ENCODE assay signal across 1 cellular context in genomic region chr12:6470375-6471163, GRCh38.
TF ChIP-seq lines count a peak whose summit lies in the region.

Gene VAMP1 (minus strand): TSS chr12:6470677. CDS start chr12:6470531, 146 bp downstream.

TF ChIP-seq in HEK293, 187 proteins besides CTCF, POLR2A, EP300 and RAD21 (continued from another document and continues in another):
- peak; percentile 89 for TF ChIP-seq INSM2 (tag by site-specific recombination; IDR thresholded peaks at IDR 0.05)
- TF ChIP-seq ZNF2 (tag by site-specific recombination; IDR thresholded peaks at IDR 0.05) = peak; percentile 88; the same call in 1 of the 2 replicates
- TF ChIP-seq ZFP37 (tag by site-specific recombination; IDR thresholded peaks at IDR 0.05) = peak; percentile 96; the same call in 1 of the 2 replicates
- TF ChIP-seq ZBTB49 (tag by site-specific recombination; IDR thresholded peaks at IDR 0.05; ENCODE audit: low read depth) = no peak
- TF ChIP-seq HIC1 (tag by site-specific recombination; IDR thresholded peaks at IDR 0.05) = peak; percentile 39
- TF ChIP-seq TSHZ1 (tag by site-specific recombination; IDR thresholded peaks at IDR 0.05; ENCODE audit: borderline replicate concordance) = no peak
- no peak; the same call in 1 of the 2 replicates for TF ChIP-seq OSR2 (tag by site-specific recombination; IDR thresholded peaks at IDR 0.05)
- peak; percentile 93 for TF ChIP-seq ZBTB26 (tag by site-specific recombination; optimal IDR thresholded peaks at IDR 0.05)
- TF ChIP-seq ZNF114 (tag by site-specific recombination; IDR thresholded peaks at IDR 0.05) = no peak
- peak; percentile 76; the same call in 1 of the 2 replicates for TF ChIP-seq KLF8 (tag by site-specific recombination; IDR thresholded peaks at IDR 0.05)
- peak; percentile 98 for TF ChIP-seq ZNF391 (tag by site-specific recombination; IDR thresholded peaks at IDR 0.05; ENCODE audit: borderline replicate concordance, low read depth)
- no peak; the same call in 1 of the 2 replicates for TF ChIP-seq ZNF747 (tag by site-specific recombination; IDR thresholded peaks at IDR 0.05)
- TF ChIP-seq ZNF324 (tag by site-specific recombination; IDR thresholded peaks at IDR 0.05) = peak; percentile 81; the same call in 1 of the 2 replicates
- TF ChIP-seq OVOL3 (tag by site-specific recombination; IDR thresholded peaks at IDR 0.05) = peak; percentile 97
- TF ChIP-seq ZNF292 (tag by site-specific recombination; IDR thresholded peaks at IDR 0.05; ENCODE audit: borderline replicate concordance, low read depth) = no peak
- no peak for TF ChIP-seq ZNF776 (tag by site-specific recombination; IDR thresholded peaks at IDR 0.05; ENCODE audit: borderline replicate concordance)
- peak; percentile 72 for TF ChIP-seq ZNF24 (tag by site-specific recombination; IDR thresholded peaks at IDR 0.05)
- no peak for TF ChIP-seq ZNF704 (tag by site-specific recombination; IDR thresholded peaks at IDR 0.05)
- TF ChIP-seq ZNF791 (tag by site-specific recombination; IDR thresholded peaks at IDR 0.05) = no peak
- TF ChIP-seq ZFP41 (tag by site-specific recombination; IDR thresholded peaks at IDR 0.05; ENCODE audit: borderline replicate concordance) = no peak
- no peak for TF ChIP-seq ZNF548 (tag by site-specific recombination; IDR thresholded peaks at IDR 0.05)
- peak; percentile 12; the same call in 1 of the 2 replicates for TF ChIP-seq PRDM2 (tag by site-specific recombination; IDR thresholded peaks at IDR 0.05; ENCODE audit: borderline replicate concordance)
- TF ChIP-seq ZNF148 (tag by site-specific recombination; IDR thresholded peaks at IDR 0.05; ENCODE audit: borderline replicate concordance) = no peak
- peak; percentile 76; the same call in 1 of the 2 replicates for TF ChIP-seq ZNF10 (tag by site-specific recombination; IDR thresholded peaks at IDR 0.05)
- TF ChIP-seq HOXD13 (CRISPR knock-in tag; IDR thresholded peaks at IDR 0.05; ENCODE audit: borderline replicate concordance) = no peak
- no peak for TF ChIP-seq ZFP3 (tag by site-specific recombination; IDR thresholded peaks at IDR 0.05; ENCODE audit: low read depth)
- TF ChIP-seq BCL11B (tag by site-specific recombination; IDR thresholded peaks at IDR 0.05; ENCODE audit: low read depth) = 0 out of 2 replicates have a peak, but pooled peaks have one; percentile 31
- no peak for TF ChIP-seq ZNF664 (tag by site-specific recombination; IDR thresholded peaks at IDR 0.05)
- TF ChIP-seq ZNF830 (tag by site-specific recombination; IDR thresholded peaks at IDR 0.05; ENCODE audit: low read depth) = no peak
- peak; percentile 78; the same call in 1 of the 2 replicates for TF ChIP-seq KLF7 (tag by site-specific recombination; IDR thresholded peaks at IDR 0.05; ENCODE audit: borderline replicate concordance)
- peak; percentile 71 for TF ChIP-seq ZNF335 (tag by site-specific recombination; conservative IDR thresholded peaks at IDR 0.05)
- peak; percentile 85 for TF ChIP-seq ZNF692 (tag by site-specific recombination; IDR thresholded peaks at IDR 0.05)
